35 cellular contexts compared by ENCODE assay signal in genomic region chr2:15622614-15623480, GRCh38.
"Had no signal": no experiment of that assay in that cellular context is flagged by ENCODE, and none has a peak within 500 bp of the region (broad histone marks: within the 10 kb centered on the region; RNA-seq: fewer than 3 reads in every experiment).

No MANE protein-coding gene starts in this region.

- H3K27me3 Mint-ChIP-seq: activated B cell treated with CpG ODN at 0.5 μM for 24 hours; activated CD4-positive, alpha-beta memory T cell treated with anti-CD3 and anti-CD28 coated beads, Interleukin-2, amount 10 ng/mL, durations not matched to agents 7 days and 5 days; activated CD4-positive, alpha-beta T cell treated with anti-CD3 and anti-CD28 coated beads, Interleukin-2, amount 10 ng/mL, durations not matched to agents 24 days and 14 days; activated CD8-positive, alpha-beta memory T cell treated with anti-CD3 and anti-CD28 coated beads, Interleukin-2, amount 10 ng/mL, durations not matched to agents 7 days and 5 days; activated naive CD8-positive, alpha-beta T cell treated with anti-CD3 and anti-CD28 coated beads for 36 hours; activated T-cell treated with anti-CD3 and anti-CD28 coated beads, Interleukin-2, amount 50 U/mL, for 24 hours; activated T-helper 17 cell treated with anti-CD3 and anti-CD28 coated beads, Interleukin-2, amount 50 U/mL, for 72 hours had no signal

- H3K4me1 Mint-ChIP-seq: activated B cell treated with CpG ODN at 0.5 μM for 24 hours; activated CD4-positive, alpha-beta memory T cell treated with anti-CD3 and anti-CD28 coated beads, Interleukin-2, amount 10 ng/mL, durations not matched to agents 7 days and 5 days; activated CD4-positive, alpha-beta T cell treated with anti-CD3 and anti-CD28 coated beads, Interleukin-2, amount 10 ng/mL, durations not matched to agents 24 days and 14 days; activated naive CD8-positive, alpha-beta T cell treated with anti-CD3 and anti-CD28 coated beads for 36 hours; activated T-helper 17 cell treated with anti-CD3 and anti-CD28 coated beads, Interleukin-2, amount 50 U/mL, for 72 hours had no signal

- DNase-seq: activated B cell treated with CpG ODN at 0.5 μM for 24 hours; activated CD4-positive, alpha-beta memory T cell treated with anti-CD3 and anti-CD28 coated beads, Interleukin-2, amount 10 ng/mL, durations not matched to agents 7 days and 5 days; activated CD4-positive, alpha-beta T cell treated with anti-CD3 and anti-CD28 coated beads for 4 hours; activated CD4-positive, alpha-beta T cell treated with anti-CD3 and anti-CD28 coated beads, Interleukin-2, amount 10 ng/mL, durations not matched to agents 24 days and 14 days; activated CD4-positive, alpha-beta T cell treated with anti-CD3 and anti-CD28 coated beads, Interleukin-2, amount 50 U/mL, for 1 hour; activated CD4-positive, alpha-beta T cell treated with anti-CD3 and anti-CD28 coated beads, Interleukin-2, amount 50 U/mL, for 4 hours; activated CD4-positive, CD25-positive, alpha-beta regulatory T cell treated with anti-CD3 and anti-CD28 coated beads, Interleukin-2, amount 50 U/mL, for 72 hours; activated CD8-positive, alpha-beta memory T cell treated with anti-CD3 and anti-CD28 coated beads for 24 hours; activated CD8-positive, alpha-beta memory T cell treated with anti-CD3 and anti-CD28 coated beads, Interleukin-2, amount 10 ng/mL, durations not matched to agents 7 days and 5 days; activated CD8-positive, alpha-beta memory T cell treated with anti-CD3 and anti-CD28 coated beads, Interleukin-2, amount 50 U/mL, for 48 hours; activated CD8-positive, alpha-beta T cell treated with anti-CD3 and anti-CD28 coated beads, Interleukin-2, amount 10 ng/mL, durations not matched to agents 7 days and 5 days; activated effector memory CD4-positive, alpha-beta T cell treated with anti-CD3 and anti-CD28 coated beads, Interleukin-2, amount 50 U/mL, for 16 hours; activated gamma-delta T cell treated with Interleukin-2 at 50 U/mL for 16 hours; activated naive CD4-positive, alpha-beta T cell; activated naive CD4-positive, alpha-beta T cell treated with anti-CD3 and anti-CD28 coated beads for 36 hours; activated naive CD4-positive, alpha-beta T cell treated with anti-CD3 and anti-CD28 coated beads, Interleukin-2, amount 50 U/mL, for 16 hours; activated naive CD8-positive, alpha-beta T cell treated with anti-CD3 and anti-CD28 coated beads for 36 hours; activated T-cell treated with anti-CD3 and anti-CD28 coated beads, Interleukin-2, amount 50 U/mL, for 24 hours; activated T-cell treated with anti-CD3 and anti-CD28 coated beads, Interleukin-2, amount 50 U/mL, for 48 hours; adrenal gland; amniotic stem cell; aorta; body of pancreas; brain microvascular endothelial cell; central memory CD4-positive, alpha-beta T cell; T-helper 1 cell; T-helper 2 cell; T-helper 9 cell had no signal

- H3K4me3 ChIP-seq: adrenal gland, body of pancreas, breast epithelium had no signal

- ATAC-seq: activated CD8-positive, alpha-beta memory T cell treated with anti-CD3 and anti-CD28 coated beads, Interleukin-2, amount 10 ng/mL, durations not matched to agents 7 days and 5 days; activated CD8-positive, alpha-beta T cell treated with anti-CD3 and anti-CD28 coated beads, Interleukin-2, amount 10 ng/mL, durations not matched to agents 7 days and 5 days; activated naive CD4-positive, alpha-beta T cell treated with anti-CD3 and anti-CD28 coated beads, Interleukin-2, amount 50 U/mL, for 72 hours; activated T-helper 17 cell treated with anti-CD3 and anti-CD28 coated beads, Interleukin-2, amount 50 U/mL, for 72 hours; body of pancreas had no signal

- H3K9me3 ChIP-seq: adrenal gland, body of pancreas, breast epithelium had no signal

- H3K27ac ChIP-seq: adrenal gland, body of pancreas, brain microvascular endothelial cell, breast epithelium, VCaP had no signal

- H3K4me3 Mint-ChIP-seq: activated B cell treated with CpG ODN at 0.5 μM for 24 hours; activated CD4-positive, alpha-beta memory T cell treated with anti-CD3 and anti-CD28 coated beads, Interleukin-2, amount 10 ng/mL, durations not matched to agents 7 days and 5 days; activated CD4-positive, alpha-beta T cell treated with anti-CD3 and anti-CD28 coated beads, Interleukin-2, amount 10 ng/mL, durations not matched to agents 24 days and 14 days; activated CD8-positive, alpha-beta memory T cell treated with anti-CD3 and anti-CD28 coated beads, Interleukin-2, amount 10 ng/mL, durations not matched to agents 7 days and 5 days; activated CD8-positive, alpha-beta T cell treated with anti-CD3 and anti-CD28 coated beads, Interleukin-2, amount 10 ng/mL, durations not matched to agents 7 days and 5 days; activated naive CD4-positive, alpha-beta T cell treated with anti-CD3 and anti-CD28 coated beads for 36 hours; activated naive CD8-positive, alpha-beta T cell treated with anti-CD3 and anti-CD28 coated beads for 36 hours; activated T-cell treated with anti-CD3 and anti-CD28 coated beads, Interleukin-2, amount 50 U/mL, for 24 hours; activated T-helper 17 cell treated with anti-CD3 and anti-CD28 coated beads, Interleukin-2, amount 50 U/mL, for 72 hours; T-helper 1 cell treated with Interleukin-12 subunit alpha and Interleukin-12 subunit beta and Interleukin-4 antibody, amounts not matched to agents 30 μg/mL and 1 μg/mL, for 36 hours; T-helper 2 cell treated with Interferon-gamma antibody and Interleukin-4, amounts not matched to agents 5 μg/mL and 100 μg/mL, for 36 hours had no signal

- FAIRE-seq: astrocyte had no signal

- H3K4me1 ChIP-seq: body of pancreas, breast epithelium had no signal

- H3K9me3 Mint-ChIP-seq: activated B cell treated with CpG ODN at 0.5 μM for 24 hours; activated T-cell treated with anti-CD3 and anti-CD28 coated beads, Interleukin-2, amount 50 U/mL, for 24 hours; activated T-helper 17 cell treated with anti-CD3 and anti-CD28 coated beads, Interleukin-2, amount 50 U/mL, for 72 hours had no signal

- H3K27me3 ChIP-seq: adrenal gland, body of pancreas, brain microvascular endothelial cell, breast epithelium had no signal

- H3K27ac Mint-ChIP-seq: activated B cell treated with CpG ODN at 0.5 μM for 24 hours; activated CD4-positive, alpha-beta memory T cell treated with anti-CD3 and anti-CD28 coated beads, Interleukin-2, amount 10 ng/mL, durations not matched to agents 7 days and 5 days; activated CD4-positive, alpha-beta T cell treated with anti-CD3 and anti-CD28 coated beads, Interleukin-2, amount 10 ng/mL, durations not matched to agents 24 days and 14 days; activated CD8-positive, alpha-beta memory T cell treated with anti-CD3 and anti-CD28 coated beads, Interleukin-2, amount 10 ng/mL, durations not matched to agents 7 days and 5 days; activated CD8-positive, alpha-beta T cell treated with anti-CD3 and anti-CD28 coated beads, Interleukin-2, amount 10 ng/mL, durations not matched to agents 7 days and 5 days; activated naive CD4-positive, alpha-beta T cell treated with anti-CD3 and anti-CD28 coated beads for 36 hours; activated naive CD8-positive, alpha-beta T cell treated with anti-CD3 and anti-CD28 coated beads for 36 hours; activated T-cell treated with anti-CD3 and anti-CD28 coated beads, Interleukin-2, amount 50 U/mL, for 24 hours; activated T-helper 17 cell treated with anti-CD3 and anti-CD28 coated beads, Interleukin-2, amount 50 U/mL, for 72 hours; T-helper 1 cell treated with Interleukin-12 subunit alpha and Interleukin-12 subunit beta and Interleukin-4 antibody, amounts not matched to agents 30 μg/mL and 1 μg/mL, for 36 hours; T-helper 2 cell treated with Interferon-gamma antibody and Interleukin-4, amounts not matched to agents 5 μg/mL and 100 μg/mL, for 36 hours had no signal
